In genomic region chr9:92747459-92748232, GRCh38 we compare ENCODE assay signal across 13 cellular contexts. TPM values are rescaled to one million over a fixed set of nuclear protein-coding genes. Genes with fewer than 3 reads are reported as not detected.
DNase-seq lines count a peak whose midpoint lies in the region; ATAC-seq and TF ChIP-seq lines count a peak whose summit lies in the region.
"Had no signal": no experiment of that assay in that cellular context is flagged by ENCODE, and none has a peak within 500 bp of the region (broad histone marks: within the 10 kb centered on the region; RNA-seq: fewer than 3 reads in every experiment).

No MANE protein-coding gene starts in this region.

- H3K27me3 Mint-ChIP-seq in endodermal cell (ENCODE audit: insufficient read depth) (no peaks in the 10 kb centered on the region), nephron (ENCODE audit: low read depth) (no peaks in the 10 kb centered on the region)
- H3K27me3 Mint-ChIP-seq in effector memory CD8-positive, alpha-beta T cell, result no peaks in the 10 kb centered on the region

- DNase-seq in AG20443 (ENCODE audit: low spot score), result peak; percentile 71
- peak; percentile 26 for DNase-seq in HS-27A (ENCODE audit: low read depth)
- no peak for DNase-seq in endodermal cell
- no peak for DNase-seq in effector memory CD8-positive, alpha-beta T cell
- no peak for DNase-seq in NCI-H2107 (lab: John Stamatoyannopoulos, UW)
- no peak for DNase-seq in GM10266 (ENCODE audit: extremely low spot score)
- DNase-seq: activated CD8-positive, alpha-beta T cell treated with anti-CD3 and anti-CD28 coated beads, Interleukin-2, amount 10 ng/mL, durations not matched to agents 7 days and 5 days; COR-L47; NCI-H226; T-helper 1 cell had no signal

- H3K9me3 Mint-ChIP-seq in endodermal cell (peaks cover under 1% of the 10 kb centered on the region), nephron (peaks cover 10% of the 10 kb centered on the region)
- no peaks in the 10 kb centered on the region for H3K9me3 Mint-ChIP-seq in effector memory CD8-positive, alpha-beta T cell

- H3K4me1 Mint-ChIP-seq in endodermal cell (peaks cover 24% of the 10 kb centered on the region), nephron (peaks cover 67% of the 10 kb centered on the region)
- peaks cover 51 to 63% of the 10 kb centered on the region in 2 donors for H3K4me1 Mint-ChIP-seq in effector memory CD8-positive, alpha-beta T cell (ENCODE audit: low read depth in 2 of 2)

- TF ChIP-seq CTCF in endodermal cell (conservative IDR thresholded peaks at IDR 0.05), result no peak
- no peak for TF ChIP-seq CTCF in nephron (IDR thresholded peaks at IDR 0.05; ENCODE audit: unreplicated experiment in 3 of 3)
- no peak for TF ChIP-seq CTCF in GM10266 (IDR thresholded peaks at IDR 0.05; ENCODE audit: control insufficient read depth, insufficient read depth, low read depth, missing control alignments)

- H3K4me1 ChIP-seq in endodermal cell (ENCODE audit: control insufficient read depth, insufficient read depth, low read length), result peaks cover 7% of the 10 kb centered on the region

- H3K36me3 ChIP-seq in endodermal cell (ENCODE audit: control insufficient read depth, insufficient read depth, low read length), result no peaks in the 10 kb centered on the region
- H3K36me3 ChIP-seq: prostate gland had no signal

- H3K4me3 ChIP-seq in endodermal cell (ENCODE audit: low read length), result no peak overlapping the region
- H3K4me3 ChIP-seq: prostate gland had no signal

- no peak for ATAC-seq in HG03342 (IDR thresholded peaks at IDR 0.05; ENCODE audit: unreplicated experiment)
- ATAC-seq in effector memory CD8-positive, alpha-beta T cell (replicated peaks), result no peak
- ATAC-seq: activated CD8-positive, alpha-beta T cell treated with anti-CD3 and anti-CD28 coated beads, Interleukin-2, amount 10 ng/mL, durations not matched to agents 7 days and 5 days had no signal

- H3K27me3 ChIP-seq in endodermal cell (ENCODE audit: control insufficient read depth, insufficient read depth, low read length, poor library complexity, severe bottlenecking), result no peaks in the 10 kb centered on the region

- WGBS in endodermal cell (ENCODE audit: insufficient coverage in 1 of 2, insufficient read length in 1 of 2), 2 experiments, result 93 to 95% methylated on average over 4 to 9 of the region's 9 CpGs

- no peak overlapping the region for H3K9ac ChIP-seq in endodermal cell (ENCODE audit: extremely low read depth, low read length, poor library complexity, severe bottlenecking)

- peaks cover 9% of the 10 kb centered on the region for H3K36me3 Mint-ChIP-seq in endodermal cell (ENCODE audit: low read depth)
- H3K36me3 Mint-ChIP-seq in nephron (ENCODE audit: low read depth), result peaks cover 19% of the 10 kb centered on the region
- peaks cover 2% of the 10 kb centered on the region for H3K36me3 Mint-ChIP-seq in effector memory CD8-positive, alpha-beta T cell (ENCODE audit: insufficient read depth)

- H3K9me3 ChIP-seq in endodermal cell (ENCODE audit: control insufficient read depth, low read length), result no peaks in the 10 kb centered on the region
- H3K9me3 ChIP-seq: prostate gland had no signal

- H3K27ac ChIP-seq in endodermal cell (ENCODE audit: low read depth, low read length), result no peak overlapping the region
- H3K27ac ChIP-seq: prostate gland had no signal

- H3K27ac Mint-ChIP-seq in endodermal cell (peak overlapping the region; percentile 35), nephron (peak overlapping the region; percentile 37 to 89 (median 69))
- H3K27ac Mint-ChIP-seq in effector memory CD8-positive, alpha-beta T cell, result no peak overlapping the region

- H3K4me3 Mint-ChIP-seq in endodermal cell (no peak overlapping the region), nephron (peak overlapping the region in 1 of 3 experiments; percentile 13)
- H3K4me3 Mint-ChIP-seq in effector memory CD8-positive, alpha-beta T cell, result no peak overlapping the region
- H3K4me3 Mint-ChIP-seq: activated CD8-positive, alpha-beta T cell treated with anti-CD3 and anti-CD28 coated beads, Interleukin-2, amount 10 ng/mL, durations not matched to agents 7 days and 5 days had no signal

RNA-seq across cellular contexts. Expression of gene BICD2, which starts 17.0 kb away (rescaled TPM):
- total RNA-seq in endodermal cell, result 10 to 100 TPM; 20.7 to 20.9 TPM
- polyA plus RNA-seq in endodermal cell (2013, experiment 1 of 2), result 25.4 TPM
- polyA plus RNA-seq in endodermal cell (2013, experiment 2 of 2), result 24.1 TPM

Comparison
In these comparisons a context has a peak if more than half of its experiments do, and no peak if none do; other contexts are left out.
1. DNase-seq: peak in AG20443 (single experiment) and HS-27A (single experiment); none in endodermal cell (single experiment), effector memory CD8-positive, alpha-beta T cell (0 of 3), NCI-H2107 (single experiment) and GM10266 (single experiment).
2. H3K27ac Mint-ChIP-seq: peak in endodermal cell (single experiment) and nephron (3 of 3); none in effector memory CD8-positive, alpha-beta T cell (0 of 2).